ENCODE assay signal across 26 cellular contexts in genomic region chr18:45245036-45245638, GRCh38.
DNase-seq lines count a peak whose midpoint lies in the region; ATAC-seq and TF ChIP-seq lines count a peak whose summit lies in the region.
"Had no signal": no experiment of that assay in that cellular context is flagged by ENCODE, and none has a peak within 500 bp of the region (broad histone marks: within the 10 kb centered on the region; RNA-seq: fewer than 3 reads in every experiment).

No MANE protein-coding gene starts in this region.

- H4K8ac ChIP-seq in IMR-90 (ENCODE audit: low read depth in 2 of 2, low read length in 2 of 2) = peak overlapping the region in 1 of 2 experiments; percentile 77; a peak in 2 of 4 replicates

- no peak for TF ChIP-seq CTCF in IMR-90 (conservative IDR thresholded peaks at IDR 0.05; ENCODE audit: low read depth, low read length)

- H2BK120ac ChIP-seq in IMR-90 (ENCODE audit: low read depth, low read length) = peak overlapping the region; percentile 73

- H3K4me1 ChIP-seq in IMR-90 (ENCODE audit: control insufficient read depth, insufficient read depth, low read length) = peaks cover 23% of the 10 kb centered on the region
- H3K4me1 ChIP-seq in aorta (ENCODE audit: control insufficient read depth in 1 of 2, insufficient read depth in 2 of 2, low read length in 2 of 2) = peaks cover 10 to 19% of the 10 kb centered on the region in 2 donors

- H4K5ac ChIP-seq in IMR-90 (ENCODE audit: low read depth, low read length) = peak overlapping the region; percentile 73

- H2AK9ac ChIP-seq in IMR-90 (replicated peaks; ENCODE audit: low read depth, low read length, poor library complexity) = no peak overlapping the region

- H3K9ac ChIP-seq in IMR-90 (ENCODE audit: low read depth, low read length) = no peak overlapping the region

- H4K91ac ChIP-seq in IMR-90 (ENCODE audit: insufficient read depth, low read depth, low read length) = peak overlapping the region; percentile 60; the same call in 1 of the 2 replicates

- no peak overlapping the region for H3K56ac ChIP-seq in IMR-90 (ENCODE audit: extremely low read depth, insufficient read depth, low read length)

- H2AFZ ChIP-seq in IMR-90 (replicated peaks; ENCODE audit: low read length, poor library complexity) = no peak overlapping the region

- BruUV-seq in IMR-90 (replicated peaks; lab: Mats Ljungman, UMichigan) = no TSS peak

- no peak overlapping the region; the same call in 1 of the 2 replicates for H3K14ac ChIP-seq in IMR-90 (replicated peaks; ENCODE audit: low read depth, low read length)

- intact Hi-C loops in IMR-90 (cut with micrococcal nuclease) (loop anchor here (5.0 kb wide), 1 partner anchor 78 kb away; no protein-coding TSS in a partner anchor), aorta (cut with DNase I) (loop anchor here (5.0 to 10.0 kb wide), 4 partner anchors 228 to 560 kb away; partner anchors contain the start of gene SETBP1 (in 1 of the 2))

- no peak for TF ChIP-seq POLR2A in IMR-90 (IDR thresholded peaks at IDR 0.05; ENCODE audit: low read depth, low read length)

- H2BK20ac ChIP-seq in IMR-90 (ENCODE audit: low read depth, low read length) = peak overlapping the region; percentile 38

- DNase-seq in AG08395 (ENCODE audit: low spot score) = peak; percentile 4
- DNase-seq in IMR-90 = no peak
- DNase-seq in astrocyte of the hippocampus (ENCODE audit: low read depth, low spot score) = peak; percentile 54
- DNase-seq in myocyte (ENCODE audit: low read depth) = peak; percentile 79
- DNase-seq in SKM-1 (lab: John Stamatoyannopoulos, UW; ENCODE audit: unreplicated experiment) = no peak
- no peak for DNase-seq in aorta
- DNase-seq in superior temporal gyrus (ENCODE audit: extremely low spot score) = no peak
- no peak for DNase-seq in mesenteric fat pad (ENCODE audit: low spot score)
- DNase-seq: activated CD4-positive, alpha-beta T cell treated with anti-CD3 and anti-CD28 coated beads for 48 hours; activated naive CD4-positive, alpha-beta T cell treated with Interleukin-2 at 50 U/mL for 16 hours; activated T-cell treated with anti-CD3 and anti-CD28 coated beads, Interleukin-2, amount 50 U/mL, for 48 hours; anterior cingulate cortex; foreskin melanocyte; H9; hippocampal formation; NCI-H1694; NCI-H226; occipital lobe; PC-3; retina; SIG-M5; stimulated activated CD4-positive, alpha-beta T cell treated with anti-CD3 and anti-CD28 coated beads, Interleukin-15, amount 100 ng/mL, for 24 hours; stimulated activated CD8-positive, alpha-beta memory T cell treated with anti-CD3 and anti-CD28 coated beads, Interleukin-4, amount 100 ng/mL, for 48 hours; T-helper 2 cell; upper lobe of left lung had no signal

- TF ChIP-seq RAD21 in IMR-90 (IDR thresholded peaks at IDR 0.05; ENCODE audit: low read length) = no peak

- dilution Hi-C loops in IMR-90 (cut with HindIII; ENCODE audit: low sequenced_read_pairs, unreplicated experiment) = no loop called here

- H3K9me3 ChIP-seq in IMR-90 (ENCODE audit: control insufficient read depth, insufficient read depth, low read length) (no peaks in the 10 kb centered on the region), aorta (ENCODE audit: control insufficient read depth, low read length) (no peaks in the 10 kb centered on the region)
- H3K9me3 ChIP-seq: upper lobe of left lung had no signal

- H3K36me3 ChIP-seq in IMR-90 (ENCODE audit: control insufficient read depth, insufficient read depth, low read length) (no peaks in the 10 kb centered on the region), aorta (ENCODE audit: control insufficient read depth in 1 of 2, insufficient read depth in 2 of 2, low read length in 1 of 2) (no peaks in the 10 kb centered on the region)
- H3K36me3 ChIP-seq: upper lobe of left lung had no signal

- POLR2A ChIA-PET in IMR-90 (lab: Charles Lee; ENCODE audit: unreplicated experiment) = no interaction called here

- ATAC-seq in IMR-90 (ENCODE audit: low read depth) (no peak), aorta (ENCODE audit: low FRiP score) (no peak)
- ATAC-seq: K562, PC-3 had no signal

- H2BK5ac ChIP-seq in IMR-90 (ENCODE audit: low read depth, low read length, poor library complexity, severe bottlenecking) = no peak overlapping the region

- CTCF ChIA-PET in IMR-90 (lab: Yijun Ruan, JAX) = interaction anchor here (1.0 kb wide), 1 partner anchor 11 kb away, joined by 3 read pairs; no protein-coding TSS in a partner anchor

- H2BK15ac ChIP-seq in IMR-90 (ENCODE audit: low read depth, low read length) = peak overlapping the region; percentile 83; the same call in 1 of the 3 replicates

- H3K27me3 ChIP-seq in IMR-90 (ENCODE audit: control insufficient read depth, insufficient read depth, low read length) (no peaks in the 10 kb centered on the region), aorta (ENCODE audit: control insufficient read depth in 1 of 2, insufficient read depth in 2 of 2, low read length in 1 of 2) (no peaks in the 10 kb centered on the region)
- H3K27me3 ChIP-seq: upper lobe of left lung had no signal

- H3K4me3 ChIP-seq in IMR-90 (ENCODE audit: insufficient read depth, low read depth, low read length) (no peak overlapping the region), aorta (ENCODE audit: low read length in 2 of 2) (no peak overlapping the region)
- H3K4me3 ChIP-seq: K562, upper lobe of left lung had no signal

- H2AK5ac ChIP-seq in IMR-90 (ENCODE audit: low read depth, low read length) = peak overlapping the region; percentile 49; the same call in 1 of the 2 replicates

- no peaks in the 10 kb centered on the region for H3K79me1 ChIP-seq in IMR-90 (ENCODE audit: low read depth in 1 of 2, low read length in 2 of 2)

- WGBS in IMR-90 (ENCODE audit: extremely low coverage in 2 of 2, insufficient read length in 1 of 2), 2 experiments = 67% methylated on average over 1 of the region's 1 CpG; no CpG with 5 or more reads in 1 of the 2 experiments
- WGBS in aorta, 2 donors = 95 to 100% methylated on average over 1 of the region's 1 CpG

- no peak overlapping the region for H3K23ac ChIP-seq in IMR-90 (ENCODE audit: low read depth, low read length)

- peaks cover 11% of the 10 kb centered on the region for H3K9me1 ChIP-seq in IMR-90 (ENCODE audit: insufficient read depth, low read length)

- H3K4me2 ChIP-seq in IMR-90 (ENCODE audit: low read depth, low read length) = no peak overlapping the region

- in situ Hi-C loops in IMR-90 (cut with MboI; ENCODE audit: low sequenced_read_pairs) = no loop called here

- H3K27ac ChIP-seq in IMR-90 (ENCODE audit: insufficient read depth, low read length) (peak overlapping the region; percentile 25; the same call in 1 of the 2 replicates), aorta (ENCODE audit: low read depth in 1 of 2, low read length in 2 of 2) (no peak overlapping the region)

- no peaks in the 10 kb centered on the region for H4K20me1 ChIP-seq in IMR-90 (ENCODE audit: insufficient read depth, low read length)

- peak overlapping the region; percentile 91 for H3K18ac ChIP-seq in IMR-90 (ENCODE audit: low read depth, low read length)

- H3K4ac ChIP-seq in IMR-90 (ENCODE audit: low read depth, low read length) = peak overlapping the region; percentile 50; the same call in 1 of the 2 replicates

TF ChIP-seq in IMR-90, 13 proteins besides CTCF, POLR2A, EP300 and RAD21:
- TF ChIP-seq SMC3 (IDR thresholded peaks at IDR 0.05; ENCODE audit: low read depth, low read length) = no peak

Comparison
In these comparisons a context has a peak if more than half of its experiments do, and no peak if none do; other contexts are left out.
1. DNase-seq: peak in AG08395 (single experiment), astrocyte of the hippocampus (single experiment) and myocyte (single experiment); none in IMR-90 (single experiment), SKM-1 (single experiment), aorta (0 of 2), superior temporal gyrus (single experiment) and mesenteric fat pad (single experiment).